In genomic region chr7:28033386-28033785, GRCh38 we compare ENCODE assay signal across 22 cellular contexts.
"Had no signal": no experiment of that assay in that cellular context is flagged by ENCODE, and none has a peak within 500 bp of the region (broad histone marks: within the 10 kb centered on the region; RNA-seq: fewer than 3 reads in every experiment).

No MANE protein-coding gene starts in this region.

- H3K4me1 Mint-ChIP-seq: neural crest cell had no signal

- H3K9me3 ChIP-seq: esophagus muscularis mucosa, left lung, thoracic aorta, upper lobe of right lung had no signal

- H3K36me3 ChIP-seq: esophagus muscularis mucosa, left lung, thoracic aorta, upper lobe of right lung had no signal

- H2AFZ ChIP-seq: hepatocyte had no signal

- FAIRE-seq: frontal cortex, TTC549 had no signal

- H3K4me2 ChIP-seq: hepatocyte had no signal

- ATAC-seq: activated naive CD4-positive, alpha-beta T cell treated with anti-CD3 and anti-CD28 coated beads, Interleukin-2, amount 50 U/mL, for 72 hours; left lung; T-cell; upper lobe of right lung had no signal

- DNase-seq: activated T-cell treated with anti-CD3 and anti-CD28 coated beads, Interleukin-2, amount 50 U/mL, for 1 hour; aorta; caudate nucleus; effector memory CD4-positive, alpha-beta T cell; glutamatergic neuron; kidney glomerular epithelial cell; left lung; retina; stimulated activated CD4-positive, alpha-beta T cell treated with anti-CD3 and anti-CD28 coated beads, Interleukin-2, amount 100 ng/mL, for 48 hours; stimulated activated CD8-positive, alpha-beta memory T cell treated with anti-CD3 and anti-CD28 coated beads, Interleukin-4, amount 100 ng/mL, for 48 hours; stimulated activated naive CD4-positive, alpha-beta T cell; T-cell; upper lobe of right lung had no signal

- H3K36me3 Mint-ChIP-seq: activated naive CD4-positive, alpha-beta T cell treated with anti-CD3 and anti-CD28 coated beads, Interleukin-2, amount 50 U/mL, for 72 hours; brain had no signal

- H3K27ac ChIP-seq: left lung, thoracic aorta, upper lobe of right lung had no signal

- H3K9me3 Mint-ChIP-seq: activated naive CD4-positive, alpha-beta T cell treated with anti-CD3 and anti-CD28 coated beads, Interleukin-2, amount 50 U/mL, for 72 hours; brain; neural crest cell; T-cell; T-helper 2 cell treated with Interferon-gamma antibody and Interleukin-4, amounts not matched to agents 5 μg/mL and 100 μg/mL, for 36 hours had no signal

- H3K27me3 ChIP-seq: esophagus muscularis mucosa, hepatocyte, left lung, upper lobe of right lung had no signal

- H3K4me3 ChIP-seq: esophagus muscularis mucosa, hepatocyte, left lung, thoracic aorta, upper lobe of right lung had no signal

- H3K27ac Mint-ChIP-seq: activated naive CD4-positive, alpha-beta T cell treated with anti-CD3 and anti-CD28 coated beads, Interleukin-2, amount 50 U/mL, for 72 hours; brain; T-cell; T-helper 2 cell treated with Interferon-gamma antibody and Interleukin-4, amounts not matched to agents 5 μg/mL and 100 μg/mL, for 36 hours had no signal

- H3K4me1 ChIP-seq: upper lobe of right lung had no signal

- H3K4me3 Mint-ChIP-seq: brain; neural crest cell; T-cell; T-helper 2 cell treated with Interferon-gamma antibody and Interleukin-4, amounts not matched to agents 5 μg/mL and 100 μg/mL, for 36 hours had no signal
